In the genomic region with DNA sequence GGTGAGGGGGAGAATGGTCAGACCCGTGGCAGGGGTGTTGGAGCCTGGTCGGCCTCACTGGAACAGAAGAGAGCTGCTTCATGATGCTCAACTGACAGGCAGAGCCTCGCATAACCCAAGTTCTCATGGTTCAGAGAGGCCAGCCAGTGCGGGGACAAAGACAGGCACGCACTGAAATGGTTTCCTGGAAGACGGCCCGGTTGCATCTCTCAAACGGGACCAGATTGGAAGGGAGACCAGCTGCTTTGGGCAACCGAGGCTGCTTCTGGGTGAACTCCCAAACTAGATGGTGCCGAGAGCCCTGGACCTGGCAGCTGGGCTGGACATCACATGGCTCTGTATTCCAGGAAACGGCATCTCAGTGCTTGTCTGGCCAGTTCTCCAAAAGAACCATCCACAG, we compare ENCODE assay signal across 23 cellular contexts.
DNase-seq lines count a peak whose midpoint lies in the region; ATAC-seq and TF ChIP-seq lines count a peak whose summit lies in the region.
"Had no signal": no experiment of that assay in that cellular context is flagged by ENCODE, and none has a peak within 500 bp of the region (broad histone marks: within the 10 kb centered on the region; RNA-seq: fewer than 3 reads in every experiment).

No MANE protein-coding gene starts in this region.

- in situ Hi-C loops in gastrocnemius medialis (cut with MboI; ENCODE audit: low sequenced_read_pairs in 4 of 4): no loop called here
- in situ Hi-C loops in GM13977 (cut with MboI; ENCODE audit: low pct_unique_long_range_greater_than_20kb, low sequenced_read_pairs, unreplicated experiment): no loop called here

- no peaks in the 10 kb centered on the region for H3K4me1 Mint-ChIP-seq in activated naive CD8-positive, alpha-beta T cell treated with anti-CD3 and anti-CD28 coated beads, Interleukin-2, amount 50 U/mL, for 24 hours
- H3K4me1 Mint-ChIP-seq: CD4-positive, alpha-beta memory T cell had no signal

- no peak overlapping the region for H3K27ac Mint-ChIP-seq in activated naive CD8-positive, alpha-beta T cell treated with anti-CD3 and anti-CD28 coated beads, Interleukin-2, amount 50 U/mL, for 24 hours
- H3K27ac Mint-ChIP-seq: CD4-positive, alpha-beta memory T cell had no signal

- no peak overlapping the region for H3K27ac ChIP-seq in gastrocnemius medialis
- H3K27ac ChIP-seq: BLaER1 treated with 17β-estradiol and CSF1 and Interleukin-3, amounts not matched to agents 10 nM and 100 nM; SK-N-MC had no signal

- no peaks in the 10 kb centered on the region for H3K9me3 Mint-ChIP-seq in activated naive CD8-positive, alpha-beta T cell treated with anti-CD3 and anti-CD28 coated beads, Interleukin-2, amount 50 U/mL, for 24 hours
- H3K9me3 Mint-ChIP-seq: CD4-positive, alpha-beta memory T cell had no signal

- ATAC-seq in gastrocnemius medialis (peak; percentile 11 to 30), GM21723 (IDR thresholded peaks at IDR 0.05; ENCODE audit: unreplicated experiment) (no peak)
- ATAC-seq in activated naive CD8-positive, alpha-beta T cell treated with anti-CD3 and anti-CD28 coated beads, Interleukin-2, amount 50 U/mL, for 24 hours: no peak
- ATAC-seq: HepG2 had no signal

- no peaks in the 10 kb centered on the region for H3K9me3 ChIP-seq in gastrocnemius medialis
- H3K9me3 ChIP-seq: BLaER1 treated with 17β-estradiol and CSF1 and Interleukin-3, amounts not matched to agents 10 nM and 100 nM had no signal

- H3K4me1 ChIP-seq in gastrocnemius medialis: no peaks in the 10 kb centered on the region
- H3K4me1 ChIP-seq: BLaER1 treated with 17β-estradiol and CSF1 and Interleukin-3, amounts not matched to agents 10 nM and 100 nM had no signal

- DNase-seq in Ammon's horn (ENCODE audit: low spot score): peak; percentile 46
- peak; percentile 36 for DNase-seq in cerebellar cortex (ENCODE audit: low spot score)
- peak; percentile 23 for DNase-seq in myocyte (ENCODE audit: low read depth)
- DNase-seq in gastrocnemius medialis: no peak
- no peak for DNase-seq in activated naive CD8-positive, alpha-beta T cell treated with anti-CD3 and anti-CD28 coated beads, Interleukin-2, amount 50 U/mL, for 24 hours
- no peak for DNase-seq in GM13977 (ENCODE audit: low spot score)
- DNase-seq: CD4-positive, alpha-beta memory T cell; COR-L47; DMS79; EL; GF-D8; Kasumi-1; NCI-H1092 treated with DMSO at 0.1 percent for 48 hours; NCI-H1436; NCI-H187 treated with DMSO at 0.1 percent for 48 hours; NCI-H2107; NCI-H524 treated with DMSO at 0.1 percent for 48 hours; NCI-H774; SIG-M5 had no signal

- peaks cover 0 to 10% (median 2%) of the 10 kb centered on the region in 3 donors for H3K27me3 ChIP-seq in gastrocnemius medialis
- H3K27me3 ChIP-seq: BLaER1 treated with 17β-estradiol and CSF1 and Interleukin-3, amounts not matched to agents 10 nM and 100 nM had no signal

- peaks cover 33% of the 10 kb centered on the region for H3K27me3 Mint-ChIP-seq in activated naive CD8-positive, alpha-beta T cell treated with anti-CD3 and anti-CD28 coated beads, Interleukin-2, amount 50 U/mL, for 24 hours

- no peak overlapping the region for H3K4me3 ChIP-seq in gastrocnemius medialis
- H3K4me3 ChIP-seq: BLaER1 treated with 17β-estradiol and CSF1 and Interleukin-3, amounts not matched to agents 10 nM and 100 nM; SK-N-MC had no signal

- no peaks in the 10 kb centered on the region for H3K36me3 Mint-ChIP-seq in activated naive CD8-positive, alpha-beta T cell treated with anti-CD3 and anti-CD28 coated beads, Interleukin-2, amount 50 U/mL, for 24 hours (ENCODE audit: low read depth)
- H3K36me3 Mint-ChIP-seq: CD4-positive, alpha-beta memory T cell had no signal

- H3K4me3 Mint-ChIP-seq in activated naive CD8-positive, alpha-beta T cell treated with anti-CD3 and anti-CD28 coated beads, Interleukin-2, amount 50 U/mL, for 24 hours: no peak overlapping the region
- H3K4me3 Mint-ChIP-seq: CD4-positive, alpha-beta memory T cell had no signal

- H3K36me3 ChIP-seq in gastrocnemius medialis: no peaks in the 10 kb centered on the region
- H3K36me3 ChIP-seq: BLaER1 treated with 17β-estradiol and CSF1 and Interleukin-3, amounts not matched to agents 10 nM and 100 nM had no signal

- intact Hi-C loops in gastrocnemius medialis (cut with DNase I; ENCODE audit: low total_unique reads): no loop called here

- no peak for TF ChIP-seq CTCF in gastrocnemius medialis (IDR thresholded peaks at IDR 0.05 in 4 of 5, conservative IDR thresholded peaks at IDR 0.05 in 1 of 5)
- TF ChIP-seq CTCF in GM13977 (IDR thresholded peaks at IDR 0.05; ENCODE audit: extremely low read depth, insufficient read depth, missing control alignments): no peak

- TF ChIP-seq POLR2A in gastrocnemius medialis (IDR thresholded peaks at IDR 0.05): no peak

Comparison
In these comparisons a context has a peak if more than half of its experiments do, and no peak if none do; other contexts are left out.
1. DNase-seq: peak in Ammon's horn (single experiment), cerebellar cortex (single experiment) and myocyte (single experiment); none in gastrocnemius medialis (0 of 2), activated naive CD8-positive, alpha-beta T cell treated with anti-CD3 and anti-CD28 coated beads, Interleukin-2, amount 50 U/mL, for 24 hours (single experiment) and GM13977 (single experiment).
2. ATAC-seq: peak in gastrocnemius medialis (2 of 2); none in GM21723 (single experiment) and activated naive CD8-positive, alpha-beta T cell treated with anti-CD3 and anti-CD28 coated beads, Interleukin-2, amount 50 U/mL, for 24 hours (single experiment).